Comparison of ENCODE assay signal across 22 cellular contexts in the genomic region with DNA sequence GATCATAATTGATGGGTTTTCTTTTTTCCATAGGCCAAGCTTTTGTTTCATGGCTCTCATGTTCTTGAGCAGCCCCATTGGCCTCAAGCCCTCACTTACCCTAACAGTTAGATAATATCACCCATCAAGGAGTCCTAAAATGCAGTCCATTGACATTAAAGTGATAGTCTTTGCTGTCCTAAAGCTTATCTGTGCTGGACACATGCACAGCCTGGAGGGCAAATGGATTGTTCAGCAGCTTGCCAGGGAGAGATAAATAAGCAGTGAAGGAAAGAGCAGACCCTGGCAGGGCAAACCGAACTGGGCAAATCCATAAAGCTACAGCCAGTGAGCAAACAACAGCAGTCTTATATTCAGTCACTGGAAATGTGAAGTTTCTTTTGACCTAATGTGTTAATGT.
"Had no signal": no experiment of that assay in that cellular context is flagged by ENCODE, and none has a peak within 500 bp of the region (broad histone marks: within the 10 kb centered on the region; RNA-seq: fewer than 3 reads in every experiment).

No MANE protein-coding gene starts in this region.

- H3K9me3 Mint-ChIP-seq: activated CD4-positive, alpha-beta T cell treated with anti-CD3 and anti-CD28 coated beads, Interleukin-2, amount 10 ng/mL, durations not matched to agents 7 days and 5 days; activated naive CD8-positive, alpha-beta T cell treated with anti-CD3 and anti-CD28 coated beads, Interleukin-2, amount 10 ng/mL, durations not matched to agents 7 days and 5 days; activated T-helper 2 cell treated with anti-CD3 and anti-CD28 coated beads, Interferon-gamma antibody, Interleukin-2, Interleukin-4, amounts not matched to agents 10 μg/mL and 5 μg/mL and 100 μg/mL, durations not matched to agents 14 hours and 24 hours and 36 hours had no signal

- H3K27ac Mint-ChIP-seq: activated CD4-positive, alpha-beta memory T cell treated with anti-CD3 and anti-CD28 coated beads, Interleukin-2, amount 10 ng/mL, durations not matched to agents 7 days and 5 days; activated CD4-positive, alpha-beta T cell treated with anti-CD3 and anti-CD28 coated beads, Interleukin-2, amount 10 ng/mL, durations not matched to agents 7 days and 5 days; activated naive CD8-positive, alpha-beta T cell treated with anti-CD3 and anti-CD28 coated beads, Interleukin-2, amount 10 ng/mL, durations not matched to agents 7 days and 5 days; activated T-helper 2 cell treated with anti-CD3 and anti-CD28 coated beads, Interferon-gamma antibody, Interleukin-2, Interleukin-4, amounts not matched to agents 10 μg/mL and 5 μg/mL and 100 μg/mL, durations not matched to agents 14 hours and 24 hours and 36 hours had no signal

- H3K4me3 Mint-ChIP-seq: activated CD4-positive, alpha-beta memory T cell treated with anti-CD3 and anti-CD28 coated beads, Interleukin-2, amount 10 ng/mL, durations not matched to agents 7 days and 5 days; activated CD4-positive, alpha-beta T cell treated with anti-CD3 and anti-CD28 coated beads, Interleukin-2, amount 10 ng/mL, durations not matched to agents 7 days and 5 days; activated naive CD8-positive, alpha-beta T cell treated with anti-CD3 and anti-CD28 coated beads, Interleukin-2, amount 10 ng/mL, durations not matched to agents 7 days and 5 days had no signal

- H3K4me1 Mint-ChIP-seq: activated CD4-positive, alpha-beta memory T cell treated with anti-CD3 and anti-CD28 coated beads, Interleukin-2, amount 10 ng/mL, durations not matched to agents 7 days and 5 days; activated CD4-positive, alpha-beta T cell treated with anti-CD3 and anti-CD28 coated beads, Interleukin-2, amount 10 ng/mL, durations not matched to agents 7 days and 5 days; activated naive CD8-positive, alpha-beta T cell treated with anti-CD3 and anti-CD28 coated beads, Interleukin-2, amount 10 ng/mL, durations not matched to agents 7 days and 5 days had no signal

- DNase-seq: activated CD4-positive, alpha-beta memory T cell treated with anti-CD3 and anti-CD28 coated beads, Interleukin-2, amount 10 ng/mL, durations not matched to agents 7 days and 5 days; activated CD4-positive, alpha-beta T cell treated with anti-CD3 and anti-CD28 coated beads, Interleukin-2, amount 10 ng/mL, durations not matched to agents 7 days and 5 days; activated CD4-positive, CD25-positive, alpha-beta regulatory T cell; activated gamma-delta T cell treated with Interleukin-2 at 50 U/mL for 16 hours; activated naive CD4-positive, alpha-beta T cell treated with anti-CD3 and anti-CD28 coated beads, Interleukin-2, amount 50 U/mL, for 16 hours; activated naive CD8-positive, alpha-beta T cell treated with anti-CD3 and anti-CD28 coated beads, Interleukin-2, amount 10 ng/mL, durations not matched to agents 7 days and 5 days; activated T-cell treated with anti-CD3 and anti-CD28 coated beads for 4 hours; activated T-cell treated with anti-CD3 and anti-CD28 coated beads, Interleukin-2, amount 50 U/mL, for 48 hours; adrenal gland; anterior cingulate cortex; cerebellar nuclear complex; Karpas-422; MM.1S; NCI-H1105; NCI-H1436; NCI-H1694 treated with DMSO at 0.1 percent for 48 hours; NCI-H2081; NCI-H510A treated with DMSO at 0.1 percent for 48 hours; PC-9; SHP77 treated with DMSO at 0.1 percent for 48 hours; T-helper 1 cell had no signal

- H3K27me3 Mint-ChIP-seq: activated CD4-positive, alpha-beta memory T cell treated with anti-CD3 and anti-CD28 coated beads, Interleukin-2, amount 10 ng/mL, durations not matched to agents 7 days and 5 days; activated CD4-positive, alpha-beta T cell treated with anti-CD3 and anti-CD28 coated beads, Interleukin-2, amount 10 ng/mL, durations not matched to agents 7 days and 5 days; activated naive CD8-positive, alpha-beta T cell treated with anti-CD3 and anti-CD28 coated beads, Interleukin-2, amount 10 ng/mL, durations not matched to agents 7 days and 5 days had no signal

- H3K36me3 Mint-ChIP-seq: activated naive CD8-positive, alpha-beta T cell treated with anti-CD3 and anti-CD28 coated beads, Interleukin-2, amount 10 ng/mL, durations not matched to agents 7 days and 5 days had no signal
